ENCODE assay signal across 8 cellular contexts in genomic region chr12:56221757-56222530, GRCh38. TPM values are rescaled to one million over a fixed set of nuclear protein-coding genes. Genes with fewer than 3 reads are reported as not detected.
DNase-seq lines count a peak whose midpoint lies in the region; TF ChIP-seq lines count a peak whose summit lies in the region.

Gene RNF41 (minus strand): TSS chr12:56221922. CDS start chr12:56214047, 7,875 bp downstream.

- H3F3A ChIP-seq in MM.1S (ENCODE audit: insufficient read depth, low read length) (peaks cover 18% of the 10 kb centered on the region), neural cell (ENCODE audit: insufficient read depth, low read length, poor library complexity, severe bottlenecking) (peaks cover 5% of the 10 kb centered on the region)

- no peaks in the 10 kb centered on the region for H3K27me3 ChIP-seq in HAP-1 (ENCODE audit: low read depth)
- H3K27me3 ChIP-seq in MM.1S (replicated peaks; ENCODE audit: insufficient read depth, low read length), result no peaks in the 10 kb centered on the region
- H3K27me3 ChIP-seq in neural cell (ENCODE audit: insufficient read depth, low read depth, low read length), result no peaks in the 10 kb centered on the region
- H3K27me3 ChIP-seq in stomach, result no peaks in the 10 kb centered on the region

- H3K4me2 ChIP-seq in MM.1S (ENCODE audit: low read depth, low read length) (peak within 1 kb of the TSS; percentile 98), neural cell (ENCODE audit: low read length) (peak within 1 kb of the TSS; percentile 93)

- intact Hi-C loops in stomach (cut with DNase I; ENCODE audit: low total_unique reads), result no loop called here

- H3K4me3 ChIP-seq in HAP-1 (peak within 1 kb of the TSS; percentile 81), MM.1S (ENCODE audit: low read length) (peak within 1 kb of the TSS; percentile 94), neural cell (ENCODE audit: low read length) (peak within 1 kb of the TSS; percentile 78), stomach (peak within 1 kb of the TSS; percentile 70 to 82 (median 76))

- H3K27ac ChIP-seq in MM.1S (ENCODE audit: low read length), result peak within 1 kb of the TSS; percentile 65
- peak within 1 kb of the TSS; percentile 99 for H3K27ac ChIP-seq in neural cell (ENCODE audit: low read length)
- peak within 1 kb of the TSS; percentile 94 to 97 (median 97) for H3K27ac ChIP-seq in stomach

- H3K9me2 ChIP-seq in MM.1S (replicated peaks; ENCODE audit: insufficient read depth, low read length) (no peaks in the 10 kb centered on the region), neural cell (ENCODE audit: insufficient read depth, low read length) (no peaks in the 10 kb centered on the region)

- WGBS in stomach, 5 donors, result 1 to 2% (median 1%) methylated on average over 22 to 42 of the region's 42 CpGs

- H2AFZ ChIP-seq in MM.1S (ENCODE audit: low read length) (peak within 1 kb of the TSS; percentile 94), neural cell (ENCODE audit: low read depth, low read length) (peak within 1 kb of the TSS; percentile 86)

- TF ChIP-seq EP300 in neural cell (conservative IDR thresholded peaks at IDR 0.05; ENCODE audit: poor library complexity, severe bottlenecking), result peak; percentile 38
- TF ChIP-seq EP300 in stomach (IDR thresholded peaks at IDR 0.05), result peak; percentile 62

- no peaks in the 10 kb centered on the region for H3K36me3 ChIP-seq in ES-I3 (ENCODE audit: insufficient read depth, low read length)
- H3K36me3 ChIP-seq in HAP-1 (replicated peaks), result peaks cover 7% of the 10 kb centered on the region
- no peaks in the 10 kb centered on the region for H3K36me3 ChIP-seq in MM.1S (replicated peaks; ENCODE audit: insufficient read depth, low read length)
- H3K36me3 ChIP-seq in neural cell (ENCODE audit: insufficient read depth, low read length), result no peaks in the 10 kb centered on the region
- peaks cover 0 to 12% (median 2%) of the 10 kb centered on the region in 4 donors for H3K36me3 ChIP-seq in stomach

- H4K20me1 ChIP-seq in MM.1S (ENCODE audit: insufficient read depth, low read length) (no peaks in the 10 kb centered on the region), neural cell (ENCODE audit: insufficient read depth) (no peaks in the 10 kb centered on the region)

- H3K9ac ChIP-seq in ES-I3 (ENCODE audit: low read depth, low read length), result peak within 1 kb of the TSS; percentile 77
- peak within 1 kb of the TSS; percentile 93 for H3K9ac ChIP-seq in MM.1S (ENCODE audit: low read length)
- peak within 1 kb of the TSS; percentile 97 for H3K9ac ChIP-seq in neural cell (ENCODE audit: low read length)

- peaks cover 36% of the 10 kb centered on the region for H3K79me2 ChIP-seq in MM.1S (ENCODE audit: low read length)
- peaks cover 9% of the 10 kb centered on the region for H3K79me2 ChIP-seq in neural cell (replicated peaks; ENCODE audit: insufficient read depth, low read length)

- H3K4me1 ChIP-seq in ES-I3 (ENCODE audit: insufficient read depth, low read length) (peaks cover 3% of the 10 kb centered on the region; the same call in 1 of the 2 replicates), HAP-1 (peaks cover 21% of the 10 kb centered on the region), MM.1S (ENCODE audit: low read length) (peaks cover 9% of the 10 kb centered on the region; the same call in 1 of the 2 replicates), stomach (peaks cover 44 to 71% (median 60%) of the 10 kb centered on the region in 4 donors)

- no peak for TF ChIP-seq RAD21 in neural cell (conservative IDR thresholded peaks at IDR 0.05)

- H3K9me3 ChIP-seq in ES-I3 (ENCODE audit: control insufficient read depth, insufficient read depth, low read length) (no peaks in the 10 kb centered on the region), HAP-1 (no peaks in the 10 kb centered on the region), MM.1S (replicated peaks; ENCODE audit: insufficient read depth, low read length) (no peaks in the 10 kb centered on the region), neural cell (ENCODE audit: low read length) (no peaks in the 10 kb centered on the region), stomach (no peaks in the 10 kb centered on the region)

- TF ChIP-seq CTCF in MM.1S (IDR thresholded peaks at IDR 0.05; ENCODE audit: low read length) (no peak), neural cell (IDR thresholded peaks at IDR 0.05; ENCODE audit: poor library complexity, severe bottlenecking) (no peak), stomach (IDR thresholded peaks at IDR 0.05) (peak in 1 of 7 experiments; percentile 13)

- DNase-seq in HAP-1 (ENCODE audit: low spot score in 2 of 2) (peak; percentile 95 to 99), MM.1S (peak; percentile 96), SIG-M5 (lab: John Stamatoyannopoulos, UW) (peak; percentile 77), activated gamma-delta T cell (lab: John Stamatoyannopoulos, UW) (peak; percentile 69), fibroblast of the conjunctiva (ENCODE audit: low read depth) (peak; percentile 97), stomach (peak; percentile 99)

- TF ChIP-seq POLR2A in stomach (IDR thresholded peaks at IDR 0.05), result peak in 2 of 4 donors; percentile 84 to 95

- in situ Hi-C loops in HAP-1 (cut with MboI; ENCODE audit: low sequenced_read_pairs), result no loop called here

TF ChIP-seq in neural cell, 6 proteins besides CTCF, POLR2A, EP300 and RAD21:
- TF ChIP-seq MXI1 (conservative IDR thresholded peaks at IDR 0.05; ENCODE audit: poor library complexity, severe bottlenecking) (peak; percentile 68), SMC3 (conservative IDR thresholded peaks at IDR 0.05; ENCODE audit: poor library complexity) (no peak), REST (IDR thresholded peaks at IDR 0.05; ENCODE audit: borderline replicate concordance) (peak; percentile 21), POLR2AphosphoS5 (IDR thresholded peaks at IDR 0.05) (peak; percentile 97), EZH2 (IDR thresholded peaks at IDR 0.05; ENCODE audit: borderline replicate concordance, insufficient read depth, low read length, poor library complexity, severe bottlenecking) (no peak), TAF1 (IDR thresholded peaks at IDR 0.05; ENCODE audit: low read depth) (no peak)

RNA-seq across cellular contexts. Expression of gene RNF41, which starts in this region (rescaled TPM):
- polyA plus RNA-seq in neural cell, result 87.9 and 108 TPM in 2 replicates
- 128 and 153 TPM in 2 replicates for polyA minus RNA-seq in neural cell
- total RNA-seq in stomach, result 10 to 100 TPM; 29.4 to 92.4 (median 52.7) TPM
- 10 to 100 TPM; 10.4 to 20.5 (median 17.4) TPM for polyA plus RNA-seq in stomach

Comparison
In these comparisons a context has a peak if more than half of its experiments do, and no peak if none do; other contexts are left out.
1. Peak in every context shown above with its lines: DNase-seq, H3K4me3 ChIP-seq and H3K27ac ChIP-seq.